ENCODE assay signal across 8 cellular contexts in the genomic region with DNA sequence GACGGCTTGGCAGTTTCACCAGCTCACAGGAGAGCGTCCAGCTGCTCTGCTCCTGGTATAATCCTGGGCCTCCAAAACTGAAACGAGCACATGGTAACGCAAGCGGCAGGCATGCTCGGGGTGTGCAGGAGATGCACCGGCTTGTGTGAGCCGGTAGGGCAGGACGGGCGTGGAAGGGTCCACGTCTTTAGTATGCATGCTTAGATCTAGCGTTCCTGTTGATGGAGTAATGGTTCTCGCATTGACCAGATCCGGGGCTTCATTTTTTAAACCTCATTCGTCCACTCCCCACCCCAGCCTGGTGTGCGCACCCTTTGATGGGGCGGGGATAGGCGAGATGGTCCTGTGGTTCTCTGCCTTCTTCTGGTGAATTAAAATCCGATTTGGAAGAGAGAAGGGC. TPM values are rescaled to one million over a fixed set of nuclear protein-coding genes. Genes with fewer than 3 reads are reported as not detected.
DNase-seq lines count a peak whose midpoint lies in the region; ATAC-seq and TF ChIP-seq lines count a peak whose summit lies in the region.

No MANE protein-coding gene starts in this region.

- BruUV-seq in PC-3 (replicated peaks; lab: Mats Ljungman, UMichigan) = no TSS peak

- peaks cover 25% of the 10 kb centered on the region for H3K27me3 ChIP-seq in PC-3 (ENCODE audit: low read length)
- H3K27me3 ChIP-seq in dorsolateral prefrontal cortex = peaks cover 0 to 8% (median 0%) of the 10 kb centered on the region in 45 donors
- H3K27me3 ChIP-seq in lower lobe of right lung (ENCODE audit: low read depth) = peaks cover 6% of the 10 kb centered on the region
- H3K27me3 ChIP-seq in thyroid gland = no peaks in the 10 kb centered on the region

- H3K4me3 ChIP-seq in PC-3 (ENCODE audit: low read length) (peak overlapping the region; percentile 60), dorsolateral prefrontal cortex (peak overlapping the region; percentile 34 to 82 (median 64)), lower lobe of right lung (peak overlapping the region; percentile 62), thyroid gland (replicated peaks in 1 of 3) (peak overlapping the region in 2 of 3 donors; percentile 43 to 50)

- peaks cover 28% of the 10 kb centered on the region for H3K27me3 Mint-ChIP-seq in activated CD4-positive, alpha-beta T cell treated with anti-CD3 and anti-CD28 coated beads for 36 hours

- peak overlapping the region; percentile 68 for H2AFZ ChIP-seq in PC-3 (ENCODE audit: low read length)

- H3K9me3 ChIP-seq in PC-3 (ENCODE audit: low read length) (no peaks in the 10 kb centered on the region), lower lobe of right lung (no peaks in the 10 kb centered on the region), thyroid gland (no peaks in the 10 kb centered on the region)

- peaks cover 7% of the 10 kb centered on the region for H3K4me1 Mint-ChIP-seq in activated CD4-positive, alpha-beta T cell treated with anti-CD3 and anti-CD28 coated beads for 36 hours

- H3K9me3 Mint-ChIP-seq in activated CD4-positive, alpha-beta T cell treated with anti-CD3 and anti-CD28 coated beads for 36 hours (ENCODE audit: low read depth) = no peaks in the 10 kb centered on the region

- ATAC-seq in activated CD4-positive, alpha-beta T cell treated with anti-CD3 and anti-CD28 coated beads for 36 hours = peak; percentile 69
- ATAC-seq in PC-3 (peak; percentile 72), lower lobe of right lung (peak; percentile 64 to 65)

- WGBS in thyroid gland, 2 donors = 3 to 5% methylated on average over 18 to 19 of the region's 19 CpGs

- H3K9me2 ChIP-seq in PC-3 (replicated peaks; ENCODE audit: low read length) = no peaks in the 10 kb centered on the region

- no peaks in the 10 kb centered on the region for H3F3A ChIP-seq in PC-3 (ENCODE audit: low read length, unreplicated experiment)

- CTCF ChIA-PET in activated CD4-positive, alpha-beta T cell treated with anti-CD3 and anti-CD28 coated beads for 36 hours (lab: Charles Lee) = interaction anchor here (0.7 to 0.9 kb wide), 2 partner anchors 49 to 76 kb away, joined by 3 read pairs; no protein-coding TSS in a partner anchor
- CTCF ChIA-PET in PC-3 (lab: Charles Lee) = no interaction called here

- H3K4me1 ChIP-seq in PC-3 (ENCODE audit: insufficient read depth, low read length) (no peaks in the 10 kb centered on the region), lower lobe of right lung (peaks cover 23% of the 10 kb centered on the region), thyroid gland (peaks cover 0 to 6% of the 10 kb centered on the region in 2 donors)

- H3K9ac ChIP-seq in PC-3 (ENCODE audit: low read length) = no peak overlapping the region

- no peak overlapping the region for H3K27ac Mint-ChIP-seq in activated CD4-positive, alpha-beta T cell treated with anti-CD3 and anti-CD28 coated beads for 36 hours

- no peak for TF ChIP-seq POLR2A in thyroid gland (IDR thresholded peaks at IDR 0.05)

- no peaks in the 10 kb centered on the region for H4K20me1 ChIP-seq in PC-3 (ENCODE audit: low read length)

- TF ChIP-seq CTCF in PC-3 (conservative IDR thresholded peaks at IDR 0.05; ENCODE audit: low read depth, low read length) (no peak), dorsolateral prefrontal cortex (IDR thresholded peaks at IDR 0.05 in 54 of 56, conservative IDR thresholded peaks at IDR 0.05 in 2 of 56; ENCODE audit: low read depth in 1 of 56, partially characterized antibody in 56 of 56) (peak in 4 of 56 donors; percentile 7 to 26 (median 14)), lower lobe of right lung (IDR thresholded peaks at IDR 0.05) (peak; percentile 17), thyroid gland (IDR thresholded peaks at IDR 0.05) (peak in 1 of 6 experiments; percentile 13)

- H3K4me3 Mint-ChIP-seq in activated CD4-positive, alpha-beta T cell treated with anti-CD3 and anti-CD28 coated beads for 36 hours = peak overlapping the region; percentile 65

- no peaks in the 10 kb centered on the region for H3K79me2 ChIP-seq in PC-3 (ENCODE audit: low read length)

- no peaks in the 10 kb centered on the region for H3K36me3 Mint-ChIP-seq in activated CD4-positive, alpha-beta T cell treated with anti-CD3 and anti-CD28 coated beads for 36 hours (ENCODE audit: low read depth)

- peak overlapping the region; percentile 85 for H3K4me2 ChIP-seq in PC-3 (ENCODE audit: low read length)

- POLR2A ChIA-PET in activated CD4-positive, alpha-beta T cell treated with anti-CD3 and anti-CD28 coated beads for 36 hours (lab: Charles Lee) = no interaction called here
- POLR2A ChIA-PET in PC-3 (lab: Charles Lee; ENCODE audit: unreplicated experiment) = no interaction called here

- intact Hi-C loops in activated CD4-positive, alpha-beta T cell treated with anti-CD3 and anti-CD28 coated beads for 36 hours (cut with DNase I, micrococcal nuclease) = loop anchor here in 1 of 2 experiments (5.0 kb wide), 1 partner anchor 48 kb away; a partner anchor contains a TSS
- intact Hi-C loops in PC-3 (cut with micrococcal nuclease) = no loop called here
- intact Hi-C loops in dorsolateral prefrontal cortex (cut with DNase I) = loop anchor here in 1 of 2 donors (2.0 kb wide), 1 partner anchor 47 kb away; a partner anchor contains a TSS
- intact Hi-C loops in lower lobe of right lung (cut with DNase I) = no loop called here
- intact Hi-C loops in thyroid gland (cut with DNase I) = no loop called here

- H3K27ac ChIP-seq in PC-3 (ENCODE audit: low read length) (no peak overlapping the region), dorsolateral prefrontal cortex (peak overlapping the region in 57 of 59 donors; percentile 12 to 93 (median 78)), lower lobe of right lung (peak overlapping the region; percentile 68), thyroid gland (peak overlapping the region in 2 of 3 donors; percentile 47 to 65)

- peak; percentile 46 for DNase-seq in activated CD4-positive, alpha-beta T cell treated with anti-CD3 and anti-CD28 coated beads for 36 hours
- no peak for DNase-seq in activated CD4-positive, alpha-beta T cell treated with anti-CD3 and anti-CD28 coated beads for 4 hours
- DNase-seq in HCEC 1CT (peak; percentile 1), PC-3 (peak; percentile 16), dorsolateral prefrontal cortex (peak in 6 of 10 donors; percentile 40 to 53 (median 50)), lower lobe of right lung (no peak), thyroid gland (peak; percentile 28 to 34)
- no peak for DNase-seq in activated effector memory CD4-positive, alpha-beta T cell treated with Interleukin-2 at 50 U/mL for 16 hours

- no peaks in the 10 kb centered on the region for H3K36me3 ChIP-seq in PC-3 (ENCODE audit: low read depth, low read length)
- H3K36me3 ChIP-seq in lower lobe of right lung = no peaks in the 10 kb centered on the region
- H3K36me3 ChIP-seq in thyroid gland = no peaks in the 10 kb centered on the region

RNA-seq across cellular contexts. Expression of a gene that starts 39.7 kb away (rescaled TPM):
- total RNA-seq in activated CD4-positive, alpha-beta T cell treated with anti-CD3 and anti-CD28 coated beads for 36 hours = under 1 TPM; 0.44 to 0.59 TPM
- total RNA-seq in PC-3 (2014; rRNA removed) (0.22 TPM in 1 of 2 replicates, not detected in the other), dorsolateral prefrontal cortex (10 to 100 TPM; 11.1 to 45.5 (median 27.6) TPM), lower lobe of right lung (13.3 TPM), thyroid gland (10 to 100 TPM in 2 of 4 donors, 1 to 10 TPM in 2; 8.1 to 13.4 (median 9.7) TPM)

RNA-seq across cellular contexts. Expression of a gene that starts 47.2 kb away (rescaled TPM):
- 1 to 10 TPM; 4.1 to 4.5 TPM for total RNA-seq in activated CD4-positive, alpha-beta T cell treated with anti-CD3 and anti-CD28 coated beads for 36 hours
- total RNA-seq in PC-3 (2014; rRNA removed) = 0.17 and 0.69 TPM in 2 replicates
- 10 to 100 TPM; 15.1 to 68.4 (median 33.4) TPM for total RNA-seq in dorsolateral prefrontal cortex
- 38.6 TPM for total RNA-seq in lower lobe of right lung
- total RNA-seq in thyroid gland = 10 to 100 TPM; 36.6 to 66.9 (median 48.2) TPM

Comparison
In these comparisons a context has a peak if more than half of its experiments do, and no peak if none do; other contexts are left out.
1. DNase-seq: peak in activated CD4-positive, alpha-beta T cell treated with anti-CD3 and anti-CD28 coated beads for 36 hours (single experiment), HCEC 1CT (single experiment), PC-3 (single experiment), dorsolateral prefrontal cortex (6 of 10) and thyroid gland (2 of 2); none in activated CD4-positive, alpha-beta T cell treated with anti-CD3 and anti-CD28 coated beads for 4 hours (0 of 2), lower lobe of right lung (single experiment) and activated effector memory CD4-positive, alpha-beta T cell treated with Interleukin-2 at 50 U/mL for 16 hours (single experiment).
2. Peak in every context shown above with its lines, with median percentiles within 50 percentile points of each other: ATAC-seq and H3K4me3 ChIP-seq.